Comparison of ENCODE assay signal across 1 cellular context in the genomic region with DNA sequence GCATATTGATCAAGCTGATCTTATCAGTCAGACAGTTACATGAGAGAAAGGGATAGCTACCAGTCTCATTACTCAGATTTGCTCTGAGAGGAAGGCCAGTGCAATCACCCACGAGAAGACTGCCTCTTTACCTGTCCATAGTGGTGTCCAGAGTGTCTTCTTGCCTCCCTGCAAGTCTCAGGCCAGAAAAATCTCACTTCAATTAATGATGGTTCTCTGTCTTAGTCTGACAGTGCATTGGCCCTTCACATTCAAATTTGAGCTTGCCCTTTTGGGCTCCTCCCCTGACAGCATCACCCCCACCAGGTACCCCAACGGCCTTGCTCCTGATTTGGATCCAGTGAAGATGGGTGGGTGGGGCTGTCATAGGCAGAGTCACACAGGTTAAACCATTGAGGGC.
TF ChIP-seq lines count a peak whose summit lies in the region.

A gene (minus strand): TSS at position 231 of the 400 bp plus-strand sequence. CDS start 92 bp downstream, at position 139.

TF ChIP-seq in GM23338, 12 proteins besides CTCF, POLR2A, EP300 and RAD21 (continued from another document):
- TF ChIP-seq, protein P1, sequence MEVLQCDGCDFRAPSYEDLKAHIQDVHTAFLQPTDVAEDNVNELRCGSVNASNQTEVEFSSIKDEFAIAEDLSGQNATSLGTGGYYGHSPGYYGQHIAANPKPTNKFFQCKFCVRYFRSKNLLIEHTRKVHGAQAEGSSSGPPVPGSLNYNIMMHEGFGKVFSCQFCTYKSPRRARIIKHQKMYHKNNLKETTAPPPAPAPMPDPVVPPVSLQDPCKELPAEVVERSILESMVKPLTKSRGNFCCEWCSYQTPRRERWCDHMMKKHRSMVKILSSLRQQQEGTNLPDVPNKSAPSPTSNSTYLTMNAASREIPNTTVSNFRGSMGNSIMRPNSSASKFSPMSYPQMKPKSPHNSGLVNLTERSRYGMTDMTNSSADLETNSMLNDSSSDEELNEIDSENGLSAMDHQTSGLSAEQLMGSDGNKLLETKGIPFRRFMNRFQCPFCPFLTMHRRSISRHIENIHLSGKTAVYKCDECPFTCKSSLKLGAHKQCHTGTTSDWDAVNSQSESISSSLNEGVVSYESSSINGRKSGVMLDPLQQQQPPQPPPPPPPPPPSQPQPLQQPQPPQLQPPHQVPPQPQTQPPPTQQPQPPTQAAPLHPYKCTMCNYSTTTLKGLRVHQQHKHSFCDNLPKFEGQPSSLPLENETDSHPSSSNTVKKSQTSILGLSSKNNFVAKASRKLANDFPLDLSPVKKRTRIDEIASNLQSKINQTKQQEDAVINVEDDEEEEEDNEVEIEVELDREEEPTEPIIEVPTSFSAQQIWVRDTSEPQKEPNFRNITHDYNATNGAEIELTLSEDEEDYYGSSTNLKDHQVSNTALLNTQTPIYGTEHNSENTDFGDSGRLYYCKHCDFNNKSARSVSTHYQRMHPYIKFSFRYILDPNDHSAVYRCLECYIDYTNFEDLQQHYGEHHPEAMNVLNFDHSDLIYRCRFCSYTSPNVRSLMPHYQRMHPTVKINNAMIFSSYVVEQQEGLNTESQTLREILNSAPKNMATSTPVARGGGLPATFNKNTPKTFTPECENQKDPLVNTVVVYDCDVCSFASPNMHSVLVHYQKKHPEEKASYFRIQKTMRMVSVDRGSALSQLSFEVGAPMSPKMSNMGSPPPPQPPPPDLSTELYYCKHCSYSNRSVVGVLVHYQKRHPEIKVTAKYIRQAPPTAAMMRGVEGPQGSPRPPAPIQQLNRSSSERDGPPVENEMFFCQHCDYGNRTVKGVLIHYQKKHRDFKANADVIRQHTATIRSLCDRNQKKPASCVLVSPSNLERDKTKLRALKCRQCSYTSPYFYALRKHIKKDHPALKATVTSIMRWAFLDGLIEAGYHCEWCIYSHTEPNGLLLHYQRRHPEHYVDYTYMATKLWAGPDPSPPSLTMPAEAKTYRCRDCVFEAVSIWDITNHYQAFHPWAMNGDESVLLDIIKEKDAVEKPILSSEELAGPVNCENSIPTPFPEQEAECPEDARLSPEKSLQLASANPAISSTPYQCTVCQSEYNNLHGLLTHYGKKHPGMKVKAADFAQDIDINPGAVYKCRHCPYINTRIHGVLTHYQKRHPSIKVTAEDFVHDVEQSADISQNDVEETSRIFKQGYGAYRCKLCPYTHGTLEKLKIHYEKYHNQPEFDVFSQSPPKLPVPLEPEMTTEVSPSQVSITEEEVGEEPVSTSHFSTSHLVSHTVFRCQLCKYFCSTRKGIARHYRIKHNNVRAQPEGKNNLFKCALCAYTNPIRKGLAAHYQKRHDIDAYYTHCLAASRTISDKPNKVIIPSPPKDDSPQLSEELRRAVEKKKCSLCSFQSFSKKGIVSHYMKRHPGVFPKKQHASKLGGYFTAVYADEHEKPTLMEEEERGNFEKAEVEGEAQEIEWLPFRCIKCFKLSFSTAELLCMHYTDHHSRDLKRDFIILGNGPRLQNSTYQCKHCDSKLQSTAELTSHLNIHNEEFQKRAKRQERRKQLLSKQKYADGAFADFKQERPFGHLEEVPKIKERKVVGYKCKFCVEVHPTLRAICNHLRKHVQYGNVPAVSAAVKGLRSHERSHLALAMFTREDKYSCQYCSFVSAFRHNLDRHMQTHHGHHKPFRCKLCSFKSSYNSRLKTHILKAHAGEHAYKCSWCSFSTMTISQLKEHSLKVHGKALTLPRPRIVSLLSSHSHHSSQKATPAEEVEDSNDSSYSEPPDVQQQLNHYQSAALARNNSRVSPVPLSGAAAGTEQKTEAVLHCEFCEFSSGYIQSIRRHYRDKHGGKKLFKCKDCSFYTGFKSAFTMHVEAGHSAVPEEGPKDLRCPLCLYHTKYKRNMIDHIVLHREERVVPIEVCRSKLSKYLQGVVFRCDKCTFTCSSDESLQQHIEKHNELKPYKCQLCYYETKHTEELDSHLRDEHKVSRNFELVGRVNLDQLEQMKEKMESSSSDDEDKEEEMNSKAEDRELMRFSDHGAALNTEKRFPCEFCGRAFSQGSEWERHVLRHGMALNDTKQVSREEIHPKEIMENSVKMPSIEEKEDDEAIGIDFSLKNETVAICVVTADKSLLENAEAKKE (CRISPR knock-in tag; IDR thresholded peaks at IDR 0.05) = no peak
- TF ChIP-seq EZH2 (IDR thresholded peaks at IDR 0.05; ENCODE audit: low read depth, unreplicated experiment) (no peak), JUNB (IDR thresholded peaks at IDR 0.05; ENCODE audit: unreplicated experiment) (no peak), STAT1 (IDR thresholded peaks at IDR 0.05; ENCODE audit: unreplicated experiment) (no peak), CREB1 (CRISPR knock-in tag; IDR thresholded peaks at IDR 0.05; ENCODE audit: low read depth) (no peak), POLR2AphosphoS5 (IDR thresholded peaks at IDR 0.05; ENCODE audit: low read depth) (no peak)
- TF ChIP-seq, protein P2, sequence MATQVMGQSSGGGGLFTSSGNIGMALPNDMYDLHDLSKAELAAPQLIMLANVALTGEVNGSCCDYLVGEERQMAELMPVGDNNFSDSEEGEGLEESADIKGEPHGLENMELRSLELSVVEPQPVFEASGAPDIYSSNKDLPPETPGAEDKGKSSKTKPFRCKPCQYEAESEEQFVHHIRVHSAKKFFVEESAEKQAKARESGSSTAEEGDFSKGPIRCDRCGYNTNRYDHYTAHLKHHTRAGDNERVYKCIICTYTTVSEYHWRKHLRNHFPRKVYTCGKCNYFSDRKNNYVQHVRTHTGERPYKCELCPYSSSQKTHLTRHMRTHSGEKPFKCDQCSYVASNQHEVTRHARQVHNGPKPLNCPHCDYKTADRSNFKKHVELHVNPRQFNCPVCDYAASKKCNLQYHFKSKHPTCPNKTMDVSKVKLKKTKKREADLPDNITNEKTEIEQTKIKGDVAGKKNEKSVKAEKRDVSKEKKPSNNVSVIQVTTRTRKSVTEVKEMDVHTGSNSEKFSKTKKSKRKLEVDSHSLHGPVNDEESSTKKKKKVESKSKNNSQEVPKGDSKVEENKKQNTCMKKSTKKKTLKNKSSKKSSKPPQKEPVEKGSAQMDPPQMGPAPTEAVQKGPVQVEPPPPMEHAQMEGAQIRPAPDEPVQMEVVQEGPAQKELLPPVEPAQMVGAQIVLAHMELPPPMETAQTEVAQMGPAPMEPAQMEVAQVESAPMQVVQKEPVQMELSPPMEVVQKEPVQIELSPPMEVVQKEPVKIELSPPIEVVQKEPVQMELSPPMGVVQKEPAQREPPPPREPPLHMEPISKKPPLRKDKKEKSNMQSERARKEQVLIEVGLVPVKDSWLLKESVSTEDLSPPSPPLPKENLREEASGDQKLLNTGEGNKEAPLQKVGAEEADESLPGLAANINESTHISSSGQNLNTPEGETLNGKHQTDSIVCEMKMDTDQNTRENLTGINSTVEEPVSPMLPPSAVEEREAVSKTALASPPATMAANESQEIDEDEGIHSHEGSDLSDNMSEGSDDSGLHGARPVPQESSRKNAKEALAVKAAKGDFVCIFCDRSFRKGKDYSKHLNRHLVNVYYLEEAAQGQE (IDR thresholded peaks at IDR 0.05; ENCODE audit: unreplicated experiment) = no peak
TF ChIP-seq in GM23338: peak in this region for 0.
